ENCODE assay signal across 26 cellular contexts in genomic region chr6:159871241-159871640, GRCh38. TPM values are rescaled to one million over a fixed set of nuclear protein-coding genes. Genes with fewer than 3 reads are reported as not detected.
"Had no signal": no experiment of that assay in that cellular context is flagged by ENCODE, and none has a peak within 500 bp of the region (broad histone marks: within the 10 kb centered on the region; RNA-seq: fewer than 3 reads in every experiment).

No MANE protein-coding gene starts in this region.

- DNase-seq: activated CD4-positive, alpha-beta memory T cell treated with anti-CD3 and anti-CD28 coated beads, Interleukin-2, amount 10 ng/mL, durations not matched to agents 7 days and 5 days; activated CD4-positive, alpha-beta T cell treated with anti-CD3 and anti-CD28 coated beads, Interleukin-2, amount 10 ng/mL, durations not matched to agents 7 days and 5 days; activated CD4-positive, CD25-positive, alpha-beta regulatory T cell treated with anti-CD3 and anti-CD28 coated beads, Interleukin-2, amount 50 U/mL, for 72 hours; cerebellar nuclear complex; colonic mucosa; effector memory CD4-positive, alpha-beta T cell; foreskin keratinocyte; left ventricle myocardium inferior; naive thymus-derived CD4-positive, alpha-beta T cell; ovary; retina; small intestine; stimulated activated naive B cell treated with anti-CD40 and anti-IgM and Interleukin-4, amounts not matched to agents 10 μg/mL and 1 μg/mL and 100 μg/mL, for 72 hours had no signal

- H3K9me3 ChIP-seq: colonic mucosa, ovary, prostate gland had no signal

- H3K27me3 ChIP-seq: cardiac muscle cell, colonic mucosa, foreskin keratinocyte, ovary, suprapubic skin, tibial nerve had no signal

- H3K4me1 ChIP-seq: colonic mucosa, foreskin keratinocyte, left ventricle myocardium inferior, prostate gland, suprapubic skin had no signal

- H3K27ac ChIP-seq: cardiac muscle cell, colonic mucosa, foreskin keratinocyte, left ventricle myocardium inferior, ovary, prostate gland, suprapubic skin, tibial nerve had no signal

- H3K36me3 ChIP-seq: cardiac muscle cell, colonic mucosa, left ventricle myocardium inferior, ovary, prostate gland, suprapubic skin, tibial nerve had no signal

- H3K4me3 ChIP-seq: cardiac muscle cell, colonic mucosa, left ventricle myocardium inferior, lung, ovary, prostate gland, suprapubic skin, tibial nerve had no signal

RNA-seq across cellular contexts. Expression of gene MAS1, which starts 19.5 kb away (rescaled TPM):
- total RNA-seq: activated CD4-positive, alpha-beta memory T cell treated with anti-CD3 and anti-CD28 coated beads, Interleukin-2, amount 10 ng/mL, durations not matched to agents 7 days and 5 days; activated CD4-positive, alpha-beta T cell treated with anti-CD3 and anti-CD28 coated beads, Interleukin-2, amount 10 ng/mL, durations not matched to agents 7 days and 5 days; activated T-helper 2 cell treated with anti-CD3 and anti-CD28 coated beads, Interferon-gamma antibody, Interleukin-2, Interleukin-4, amounts not matched to agents 10 μg/mL and 5 μg/mL and 100 μg/mL, durations not matched to agents 14 hours and 24 hours and 36 hours; cardiac muscle cell; colonic mucosa; dermis microvascular lymphatic vessel endothelial cell; epithelial cell of proximal tubule; fibroblast of lung; foreskin keratinocyte; glomerular endothelial cell; left ventricle myocardium inferior; mesenteric fat pad; mucosa of gallbladder; naive thymus-derived CD4-positive, alpha-beta T cell; sciatic nerve; suprapubic skin; tibial nerve had no signal
